Comparison of ENCODE assay signal across 11 cellular contexts in genomic region chr6:109527989-109528388, GRCh38. TPM values are rescaled to one million over a fixed set of nuclear protein-coding genes. Genes with fewer than 3 reads are reported as not detected.
A peak's percentile ranks its signal among the peaks of the same experiment; 100 is the strongest.
DNase-seq lines count a peak whose midpoint lies in the region; ATAC-seq and TF ChIP-seq lines count a peak whose summit lies in the region.
"Had no signal": no experiment of that assay in that cellular context is flagged by ENCODE, and none has a peak within 500 bp of the region (broad histone marks: within the 10 kb centered on the region; RNA-seq: fewer than 3 reads in every experiment).

No MANE protein-coding gene starts in this region.

- H2BK12ac ChIP-seq in mesenchymal stem cell (ENCODE audit: low read length in 2 of 2): no peak overlapping the region

- no peak overlapping the region for H3K23ac ChIP-seq in mesenchymal stem cell (ENCODE audit: low read length in 2 of 2)

- H3K14ac ChIP-seq in mesenchymal stem cell (ENCODE audit: low read length in 2 of 2): no peak overlapping the region

- no peak overlapping the region for H2BK120ac ChIP-seq in mesenchymal stem cell (ENCODE audit: low read depth, low read length)

- H3K4me3 ChIP-seq in mesenchymal stem cell (ENCODE audit: insufficient read depth in 1 of 2, low read depth in 1 of 2, low read length in 2 of 2): no peak overlapping the region
- no peak overlapping the region for H3K4me3 ChIP-seq in CD8-positive, alpha-beta T cell (ENCODE audit: low read depth, low read length)
- H3K4me3 ChIP-seq: ascending aorta, SJSA1 had no signal

- H2BK5ac ChIP-seq in mesenchymal stem cell (ENCODE audit: low read depth, low read length, poor library complexity, severe bottlenecking): no peak overlapping the region

- no peak overlapping the region for H3K18ac ChIP-seq in mesenchymal stem cell (ENCODE audit: low read depth in 1 of 2, low read length in 2 of 2)

- H3K9me3 Mint-ChIP-seq in CD8-positive, alpha-beta T cell: no peaks in the 10 kb centered on the region

- 88% methylated on average over 3 of the region's 3 CpGs for WGBS in mesenchymal stem cell

- no peak for ATAC-seq in HG03139 (IDR thresholded peaks at IDR 0.05; ENCODE audit: unreplicated experiment)
- ATAC-seq in CD8-positive, alpha-beta T cell: no peak

- H3K27me3 ChIP-seq in mesenchymal stem cell (ENCODE audit: control insufficient read depth in 1 of 2, insufficient read depth in 1 of 2, low read length in 2 of 2): peaks cover 0 to 7% of the 10 kb centered on the region in 2 experiments
- no peaks in the 10 kb centered on the region for H3K27me3 ChIP-seq in CD8-positive, alpha-beta T cell (ENCODE audit: insufficient read depth, low read length)
- H3K27me3 ChIP-seq: ascending aorta had no signal

- no peaks in the 10 kb centered on the region for H3K9me3 ChIP-seq in mesenchymal stem cell (ENCODE audit: control insufficient read depth, low read length)
- H3K9me3 ChIP-seq in CD8-positive, alpha-beta T cell (ENCODE audit: low read length): no peaks in the 10 kb centered on the region
- H3K9me3 ChIP-seq: ascending aorta, SJSA1 had no signal

- H3K27ac Mint-ChIP-seq in CD8-positive, alpha-beta T cell: no peak overlapping the region
- H3K27ac Mint-ChIP-seq: stimulated activated naive B cell treated with anti-CD40 and anti-IgM and Interleukin-4, amounts not matched to agents 10 μg/mL and 1 μg/mL and 100 μg/mL, for 72 hours had no signal

- no peaks in the 10 kb centered on the region for H3K4me1 ChIP-seq in mesenchymal stem cell (ENCODE audit: control insufficient read depth, insufficient read depth, low read depth, low read length)
- H3K4me1 ChIP-seq in CD8-positive, alpha-beta T cell (ENCODE audit: insufficient read depth, low read length): no peaks in the 10 kb centered on the region
- H3K4me1 ChIP-seq: ascending aorta, SJSA1 had no signal

- DNase-seq in DMS79 (lab: John Stamatoyannopoulos, UW): peak; percentile 5
- no peak for DNase-seq in DMS79 treated with DMSO at 0.1 percent for 48 hours (lab: John Stamatoyannopoulos, UW)
- DNase-seq in HuH-7 (ENCODE audit: low spot score): peak; percentile 17
- peak; percentile 17 for DNase-seq in mesenchymal stem cell
- DNase-seq in GM19240 (ENCODE audit: insufficient read length, low spot score): no peak
- DNase-seq in CD8-positive, alpha-beta T cell: no peak
- DNase-seq: stimulated activated naive B cell treated with anti-CD40 and anti-IgM and Interleukin-4, amounts not matched to agents 10 μg/mL and 1 μg/mL and 100 μg/mL, for 72 hours had no signal

- no peak overlapping the region for H4K8ac ChIP-seq in mesenchymal stem cell (ENCODE audit: low read length)

- no peak overlapping the region for H2AK5ac ChIP-seq in mesenchymal stem cell (ENCODE audit: low read length, severe bottlenecking)

- CTCF ChIA-PET in CD8-positive, alpha-beta T cell (lab: Charles Lee): interaction anchor here (0.8 to 3.2 kb wide), 4 partner anchors 177 to 862 kb away, joined by 3 to 30 read pairs (median 4); no protein-coding TSS in a partner anchor

- no peak overlapping the region for H4K91ac ChIP-seq in mesenchymal stem cell (ENCODE audit: low read length)

- H3K79me1 ChIP-seq in mesenchymal stem cell (replicated peaks; ENCODE audit: low read length, poor library complexity, severe bottlenecking): no peaks in the 10 kb centered on the region

- no peak overlapping the region for H2AFZ ChIP-seq in mesenchymal stem cell (ENCODE audit: low read depth, low read length)

- POLR2A ChIA-PET in CD8-positive, alpha-beta T cell (lab: Charles Lee): interaction anchor here (0.7 to 0.9 kb wide), 2 partner anchors 19 to 512 kb away, joined by 3 to 6 read pairs; no protein-coding TSS in a partner anchor

- H3K27me3 Mint-ChIP-seq in CD8-positive, alpha-beta T cell (ENCODE audit: low read depth): no peaks in the 10 kb centered on the region
- H3K27me3 Mint-ChIP-seq: stimulated activated naive B cell treated with anti-CD40 and anti-IgM and Interleukin-4, amounts not matched to agents 10 μg/mL and 1 μg/mL and 100 μg/mL, for 72 hours had no signal

- no peaks in the 10 kb centered on the region for H3K36me3 Mint-ChIP-seq in CD8-positive, alpha-beta T cell

- intact Hi-C loops in CD8-positive, alpha-beta T cell (cut with DNase I, micrococcal nuclease): loop anchor here (1.0 to 5.0 kb wide), 8 partner anchors 164 to 863 kb away; partner anchors contain the start of genes AK9 (in 1 of the 2) and FIG4 (in 1 of the 2)

- no peaks in the 10 kb centered on the region for H3K36me3 ChIP-seq in mesenchymal stem cell (ENCODE audit: control insufficient read depth in 1 of 2, insufficient read depth in 2 of 2, low read depth in 1 of 2, low read length in 2 of 2)
- no peaks in the 10 kb centered on the region for H3K36me3 ChIP-seq in CD8-positive, alpha-beta T cell (ENCODE audit: insufficient read depth, low read length)
- H3K36me3 ChIP-seq: ascending aorta, SJSA1 had no signal

- H3K4me1 Mint-ChIP-seq in CD8-positive, alpha-beta T cell (ENCODE audit: low read depth): peaks cover 3% of the 10 kb centered on the region

- H2BK15ac ChIP-seq in mesenchymal stem cell (ENCODE audit: low read depth, poor library complexity, severe bottlenecking): no peak overlapping the region

- H3K4ac ChIP-seq in mesenchymal stem cell (ENCODE audit: low read depth in 1 of 2, low read length in 2 of 2): no peak overlapping the region

- H3K4me3 Mint-ChIP-seq in CD8-positive, alpha-beta T cell: no peak overlapping the region
- H3K4me3 Mint-ChIP-seq: stimulated activated naive B cell treated with anti-CD40 and anti-IgM and Interleukin-4, amounts not matched to agents 10 μg/mL and 1 μg/mL and 100 μg/mL, for 72 hours had no signal

- no peak overlapping the region for H3K4me2 ChIP-seq in mesenchymal stem cell (ENCODE audit: low read length, poor library complexity, severe bottlenecking)

- H3K27ac ChIP-seq in VCaP: no peak overlapping the region
- H3K27ac ChIP-seq in mesenchymal stem cell (ENCODE audit: low read length, poor library complexity, severe bottlenecking): no peak overlapping the region
- no peak overlapping the region for H3K27ac ChIP-seq in CD8-positive, alpha-beta T cell (ENCODE audit: low read depth, low read length)
- H3K27ac ChIP-seq: ascending aorta, SJSA1 had no signal

- no peak overlapping the region for H3K9ac ChIP-seq in mesenchymal stem cell (ENCODE audit: low read length)

- peak; percentile 51 for TF ChIP-seq CTCF in VCaP (conservative IDR thresholded peaks at IDR 0.05)
- no peak for TF ChIP-seq CTCF in CD8-positive, alpha-beta T cell (IDR thresholded peaks at IDR 0.05)

RNA-seq across cellular contexts. Expression of gene ZBTB24, which starts 45.0 kb away (rescaled TPM):
- polyA plus RNA-seq in mesenchymal stem cell (2013, experiment 1 of 2): 3.7 TPM
- 3.7 TPM for polyA plus RNA-seq in mesenchymal stem cell (2013, experiment 2 of 2)
- 10 to 100 TPM; 10.9 to 11.2 TPM for total RNA-seq in CD8-positive, alpha-beta T cell

Comparison
In these comparisons a context has a peak if more than half of its experiments do, and no peak if none do; other contexts are left out.
1. DNase-seq: peak in DMS79 (single experiment), HuH-7 (single experiment) and mesenchymal stem cell (single experiment); none in DMS79 treated with DMSO at 0.1 percent for 48 hours (single experiment), GM19240 (single experiment) and CD8-positive, alpha-beta T cell (0 of 7).